In the genomic region with DNA sequence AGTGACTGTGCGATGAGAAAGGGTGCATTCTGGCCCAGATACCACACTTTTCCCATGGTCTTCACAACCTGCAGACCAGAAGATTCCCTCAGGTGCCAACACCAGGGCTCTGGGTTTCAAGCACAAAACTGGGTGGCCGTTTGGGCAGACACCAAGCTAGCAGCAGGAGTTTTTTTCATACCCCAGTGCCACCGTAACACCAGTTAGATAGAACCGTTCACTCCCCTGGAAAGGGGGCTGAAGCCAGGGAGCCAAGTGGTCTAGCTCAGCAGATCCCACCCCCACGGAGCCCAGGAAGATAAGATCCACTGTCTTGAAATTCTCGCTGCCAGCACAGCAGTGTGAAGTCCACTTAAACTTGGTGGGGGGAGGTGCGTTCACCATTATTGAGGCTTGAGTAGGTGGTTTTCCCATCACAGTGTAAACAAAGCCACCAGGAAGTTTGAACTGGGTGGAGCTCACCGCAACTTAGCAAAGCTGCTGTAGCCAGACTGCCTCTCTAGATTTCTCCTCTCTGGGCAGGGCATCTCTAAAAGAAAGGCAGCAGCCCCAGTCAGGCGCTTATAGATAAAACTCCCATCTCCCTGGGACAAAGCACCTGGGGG, we compare ENCODE assay signal across 7 cellular contexts.
DNase-seq lines count a peak whose midpoint lies in the region; ATAC-seq, FAIRE-seq and TF ChIP-seq lines count a peak whose summit lies in the region.
"Not testable (repeated sequence)": the region's sequence is repeated elsewhere in the genome, so short reads cannot be mapped to it uniquely, and the experiment has no call there.

No MANE protein-coding gene starts in this region.

- not testable (repeated sequence) for H3K79me2 ChIP-seq in HepG2 (ENCODE audit: insufficient read depth, low read length)

- intact Hi-C loops in colonic mucosa (cut with DNase I); stomach (cut with DNase I; ENCODE audit: low total_unique reads): not testable (repeated sequence)
- intact Hi-C loops in HepG2 (cut with micrococcal nuclease; ENCODE audit: unreplicated experiment) = loop anchor here (10.0 kb wide), 1 partner anchor 215 kb away; no protein-coding TSS in a partner anchor

- H3K4me1 Mint-ChIP-seq in activated CD4-positive, alpha-beta T cell treated with anti-CD3 and anti-CD28 coated beads, Interleukin-2, amount 10 ng/mL, durations not matched to agents 7 days and 5 days = not testable (repeated sequence)

- 17% methylated on average over 5 of the region's 9 CpGs for WGBS in HepG2 (ENCODE audit: low lambda C conversion rate)
- WGBS in stomach, 5 donors = 51 to 83% (median 53%) methylated on average over 8 to 9 of the region's 9 CpGs

- not testable (repeated sequence) for H3K36me3 ChIP-seq in NT2/D1 (ENCODE audit: insufficient read depth, insufficient read length, low read length); colonic mucosa; HepG2 (replicated peaks in 1 of 2; ENCODE audit: control insufficient read depth in 1 of 2, insufficient read depth in 2 of 2, low read length in 2 of 2); stomach

- not testable (repeated sequence) for TF ChIP-seq CTCF in colonic mucosa (IDR thresholded peaks at IDR 0.05); HepG2 (CRISPR knock-in tag; IDR thresholded peaks at IDR 0.05); stomach (IDR thresholded peaks at IDR 0.05)

- H2AFZ ChIP-seq in HepG2 (ENCODE audit: low read length) = peak overlapping the region; percentile 5

- peak; percentile 45 for DNase-seq in DMS53 (lab: John Stamatoyannopoulos, UW)
- peak; percentile 5 for DNase-seq in LoVo (ENCODE audit: low spot score)
- DNase-seq in NT2/D1 (ENCODE audit: low read depth, low spot score) = peak; percentile 2
- DNase-seq in activated CD4-positive, alpha-beta T cell treated with anti-CD3 and anti-CD28 coated beads, Interleukin-2, amount 10 ng/mL, durations not matched to agents 7 days and 5 days = not testable (repeated sequence)
- peak; percentile 66 for DNase-seq in colonic mucosa
- DNase-seq in HepG2 (ENCODE audit: low spot score) = peak; percentile 41
- DNase-seq in stomach = peak; percentile 27

- not testable (repeated sequence) for TF ChIP-seq POLR2A in HepG2 (IDR thresholded peaks at IDR 0.05; ENCODE audit: insufficient read depth in 1 of 2, low read depth in 2 of 2, low read length in 2 of 2); stomach (IDR thresholded peaks at IDR 0.05)

- FAIRE-seq in HepG2 (lab: Jason Lieb, UNC) = not testable (repeated sequence)

- H3K4me3 ChIP-seq in NT2/D1 (ENCODE audit: insufficient read length, low read depth); colonic mucosa; HepG2 (replicated peaks in 1 of 3; ENCODE audit: insufficient read depth in 1 of 3, low read depth in 2 of 3, low read length in 3 of 3); stomach: not testable (repeated sequence)

- H3K27ac ChIP-seq in colonic mucosa; HepG2 (ENCODE audit: extremely low read length, insufficient read depth, low read length); stomach: not testable (repeated sequence)

- H3K27ac Mint-ChIP-seq in activated CD4-positive, alpha-beta T cell treated with anti-CD3 and anti-CD28 coated beads, Interleukin-2, amount 10 ng/mL, durations not matched to agents 7 days and 5 days = peak overlapping the region; percentile 46

- not testable (repeated sequence) for H3K4me1 ChIP-seq in NT2/D1 (ENCODE audit: insufficient read depth, insufficient read length); colonic mucosa; stomach
- peaks cover 13% of the 10 kb centered on the region for H3K4me1 ChIP-seq in HepG2 (ENCODE audit: insufficient read depth, low read length)

- in situ Hi-C loops in HepG2 (cut with HindIII; ENCODE audit: extremely low pct_ligation_motif_present, low pct_unique_long_range_greater_than_20kb) = not testable (repeated sequence)

- not testable (repeated sequence) for TF ChIP-seq EP300 in HepG2 (IDR thresholded peaks at IDR 0.05; ENCODE audit: low read depth in 2 of 2, low read length in 2 of 2); HepG2 (CRISPR knock-in tag; IDR thresholded peaks at IDR 0.05; ENCODE audit: borderline replicate concordance); stomach (IDR thresholded peaks at IDR 0.05)

- H3K9ac ChIP-seq in NT2/D1 (ENCODE audit: insufficient read length, low read depth); colonic mucosa (ENCODE audit: low read depth in 2 of 2, low read length in 2 of 2); HepG2 (ENCODE audit: insufficient read depth, low read depth, low read length): not testable (repeated sequence)

- TF ChIP-seq RAD21 in HepG2 (CRISPR knock-in tag; IDR thresholded peaks at IDR 0.05) = not testable (repeated sequence)

- H3K4me2 ChIP-seq in HepG2 (ENCODE audit: low read depth, low read length) = peak overlapping the region; percentile 58

- H4K20me1 ChIP-seq in HepG2 (ENCODE audit: insufficient read depth, low read length) = not testable (repeated sequence)

- not testable (repeated sequence) for H3K36me3 Mint-ChIP-seq in activated CD4-positive, alpha-beta T cell treated with anti-CD3 and anti-CD28 coated beads, Interleukin-2, amount 10 ng/mL, durations not matched to agents 7 days and 5 days (ENCODE audit: low read depth)

- H3K4me3 Mint-ChIP-seq in activated CD4-positive, alpha-beta T cell treated with anti-CD3 and anti-CD28 coated beads, Interleukin-2, amount 10 ng/mL, durations not matched to agents 7 days and 5 days = not testable (repeated sequence)

- BruUV-seq in HepG2 (replicated peaks; lab: Mats Ljungman, UMichigan) = not testable (repeated sequence)

- H3K9me3 Mint-ChIP-seq in activated CD4-positive, alpha-beta T cell treated with anti-CD3 and anti-CD28 coated beads, Interleukin-2, amount 10 ng/mL, durations not matched to agents 7 days and 5 days = not testable (repeated sequence)

- H3K9me3 ChIP-seq in NT2/D1 (ENCODE audit: insufficient read depth, low read length); colonic mucosa; HepG2 (ENCODE audit: low read length): not testable (repeated sequence)
- H3K9me3 ChIP-seq in stomach = peaks cover 0 to 26% (median 10%) of the 10 kb centered on the region in 4 donors

- not testable (repeated sequence) for H3K27me3 Mint-ChIP-seq in activated CD4-positive, alpha-beta T cell treated with anti-CD3 and anti-CD28 coated beads, Interleukin-2, amount 10 ng/mL, durations not matched to agents 7 days and 5 days

- not testable (repeated sequence) for H3K27me3 ChIP-seq in NT2/D1 (ENCODE audit: insufficient read depth, insufficient read length); colonic mucosa; HepG2 (ENCODE audit: control insufficient read depth in 1 of 2, insufficient read depth in 2 of 2, low read length in 2 of 2); stomach

- CTCF ChIA-PET in activated CD4-positive, alpha-beta T cell treated with anti-CD3 and anti-CD28 coated beads, Interleukin-2, amount 10 ng/mL, durations not matched to agents 7 days and 5 days (lab: Charles Lee); HepG2 (lab: Yijun Ruan, JAX; ENCODE audit: low intra/inter-chr PET ratio, low total read pairs): not testable (repeated sequence)

- peak; percentile 73 for ATAC-seq in HepG2

- POLR2A ChIA-PET in activated CD4-positive, alpha-beta T cell treated with anti-CD3 and anti-CD28 coated beads, Interleukin-2, amount 10 ng/mL, durations not matched to agents 7 days and 5 days (lab: Charles Lee); HepG2 (lab: Yijun Ruan, JAX): not testable (repeated sequence)

TF ChIP-seq in HepG2, 621 proteins besides CTCF, POLR2A, EP300 and RAD21 (continues in another document):
- TF ChIP-seq FOXA1 (IDR thresholded peaks at IDR 0.05); HNF4G (CRISPR knock-in tag; IDR thresholded peaks at IDR 0.05; ENCODE audit: borderline replicate concordance, low read depth): not testable (repeated sequence)
- peak; percentile 72 for TF ChIP-seq FOXA1 (CRISPR knock-in tag; IDR thresholded peaks at IDR 0.05)
- TF ChIP-seq HNF4A (CRISPR knock-in tag; IDR thresholded peaks at IDR 0.05) = peak; percentile 50
- TF ChIP-seq, protein P1, sequence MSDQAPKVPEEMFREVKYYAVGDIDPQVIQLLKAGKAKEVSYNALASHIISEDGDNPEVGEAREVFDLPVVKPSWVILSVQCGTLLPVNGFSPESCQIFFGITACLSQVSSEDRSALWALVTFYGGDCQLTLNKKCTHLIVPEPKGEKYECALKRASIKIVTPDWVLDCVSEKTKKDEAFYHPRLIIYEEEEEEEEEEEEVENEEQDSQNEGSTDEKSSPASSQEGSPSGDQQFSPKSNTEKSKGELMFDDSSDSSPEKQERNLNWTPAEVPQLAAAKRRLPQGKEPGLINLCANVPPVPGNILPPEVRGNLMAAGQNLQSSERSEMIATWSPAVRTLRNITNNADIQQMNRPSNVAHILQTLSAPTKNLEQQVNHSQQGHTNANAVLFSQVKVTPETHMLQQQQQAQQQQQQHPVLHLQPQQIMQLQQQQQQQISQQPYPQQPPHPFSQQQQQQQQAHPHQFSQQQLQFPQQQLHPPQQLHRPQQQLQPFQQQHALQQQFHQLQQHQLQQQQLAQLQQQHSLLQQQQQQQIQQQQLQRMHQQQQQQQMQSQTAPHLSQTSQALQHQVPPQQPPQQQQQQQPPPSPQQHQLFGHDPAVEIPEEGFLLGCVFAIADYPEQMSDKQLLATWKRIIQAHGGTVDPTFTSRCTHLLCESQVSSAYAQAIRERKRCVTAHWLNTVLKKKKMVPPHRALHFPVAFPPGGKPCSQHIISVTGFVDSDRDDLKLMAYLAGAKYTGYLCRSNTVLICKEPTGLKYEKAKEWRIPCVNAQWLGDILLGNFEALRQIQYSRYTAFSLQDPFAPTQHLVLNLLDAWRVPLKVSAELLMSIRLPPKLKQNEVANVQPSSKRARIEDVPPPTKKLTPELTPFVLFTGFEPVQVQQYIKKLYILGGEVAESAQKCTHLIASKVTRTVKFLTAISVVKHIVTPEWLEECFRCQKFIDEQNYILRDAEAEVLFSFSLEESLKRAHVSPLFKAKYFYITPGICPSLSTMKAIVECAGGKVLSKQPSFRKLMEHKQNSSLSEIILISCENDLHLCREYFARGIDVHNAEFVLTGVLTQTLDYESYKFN (CRISPR knock-in tag; conservative IDR thresholded peaks at IDR 0.05) = peak; percentile 57
- peak; percentile 48; the same call in 1 of the 2 replicates for TF ChIP-seq FOXA3 (CRISPR knock-in tag; IDR thresholded peaks at IDR 0.05)
- TF ChIP-seq HNF4G (IDR thresholded peaks at IDR 0.05; ENCODE audit: borderline replicate concordance, low read depth, low read length) = peak; percentile 19; the same call in 1 of the 2 replicates
